1 cellular context compared by ENCODE assay signal in the genomic region with DNA sequence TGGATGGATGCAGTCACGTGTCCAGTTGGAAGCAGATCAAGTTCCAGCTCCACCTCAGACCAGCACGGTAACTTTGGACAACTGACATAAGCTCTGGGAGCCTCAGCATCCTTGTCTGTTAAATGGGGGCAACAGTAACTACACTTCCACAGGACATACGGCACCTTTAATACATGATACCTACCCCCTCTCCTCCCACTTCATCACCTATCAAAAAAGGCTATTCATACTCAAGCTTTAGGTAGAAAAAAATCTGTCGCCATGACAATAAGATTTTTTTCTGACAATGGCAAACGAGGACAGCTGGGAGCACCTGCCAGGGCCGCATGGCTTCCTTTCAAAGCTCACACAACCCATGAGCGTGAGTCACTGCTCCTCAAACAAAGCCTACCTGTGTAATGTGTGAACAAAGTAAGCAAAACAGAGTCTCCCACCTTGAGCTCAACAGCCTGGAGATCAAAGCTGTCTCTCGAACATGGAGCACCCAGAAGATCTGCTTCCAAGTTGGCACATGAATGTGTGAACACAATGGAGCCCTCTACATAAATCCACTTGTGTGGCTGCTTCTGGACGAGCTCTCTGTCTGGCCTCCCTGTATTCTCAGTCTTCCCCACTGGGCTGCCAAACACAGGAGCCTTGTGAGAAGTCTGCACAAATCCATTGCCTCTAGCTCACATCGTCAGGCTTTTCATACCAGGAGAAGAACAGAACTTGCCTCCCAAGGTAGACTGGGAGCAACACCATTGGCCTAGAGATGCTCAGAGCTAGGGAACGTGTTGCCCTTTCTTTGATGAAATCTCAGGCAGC.
TF ChIP-seq lines count a peak whose summit lies in the region.

No MANE protein-coding gene starts in this region.

TF ChIP-seq in HepG2, 621 proteins besides CTCF, POLR2A, EP300 and RAD21 (continued from another document and continues in another):
- TF ChIP-seq, protein P1, sequence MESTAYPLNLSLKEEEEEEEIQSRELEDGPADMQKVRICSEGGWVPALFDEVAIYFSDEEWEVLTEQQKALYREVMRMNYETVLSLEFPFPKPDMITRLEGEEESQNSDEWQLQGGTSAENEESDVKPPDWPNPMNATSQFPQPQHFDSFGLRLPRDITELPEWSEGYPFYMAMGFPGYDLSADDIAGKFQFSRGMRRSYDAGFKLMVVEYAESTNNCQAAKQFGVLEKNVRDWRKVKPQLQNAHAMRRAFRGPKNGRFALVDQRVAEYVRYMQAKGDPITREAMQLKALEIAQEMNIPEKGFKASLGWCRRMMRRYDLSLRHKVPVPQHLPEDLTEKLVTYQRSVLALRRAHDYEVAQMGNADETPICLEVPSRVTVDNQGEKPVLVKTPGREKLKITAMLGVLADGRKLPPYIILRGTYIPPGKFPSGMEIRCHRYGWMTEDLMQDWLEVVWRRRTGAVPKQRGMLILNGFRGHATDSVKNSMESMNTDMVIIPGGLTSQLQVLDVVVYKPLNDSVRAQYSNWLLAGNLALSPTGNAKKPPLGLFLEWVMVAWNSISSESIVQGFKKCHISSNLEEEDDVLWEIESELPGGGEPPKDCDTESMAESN (CRISPR knock-in tag; conservative IDR thresholded peaks at IDR 0.05): no peak
- TF ChIP-seq KDM5B (CRISPR knock-in tag; IDR thresholded peaks at IDR 0.05; ENCODE audit: borderline replicate concordance): peak; percentile 64; the same call in 1 of the 2 replicates
- TF ChIP-seq, protein P2, sequence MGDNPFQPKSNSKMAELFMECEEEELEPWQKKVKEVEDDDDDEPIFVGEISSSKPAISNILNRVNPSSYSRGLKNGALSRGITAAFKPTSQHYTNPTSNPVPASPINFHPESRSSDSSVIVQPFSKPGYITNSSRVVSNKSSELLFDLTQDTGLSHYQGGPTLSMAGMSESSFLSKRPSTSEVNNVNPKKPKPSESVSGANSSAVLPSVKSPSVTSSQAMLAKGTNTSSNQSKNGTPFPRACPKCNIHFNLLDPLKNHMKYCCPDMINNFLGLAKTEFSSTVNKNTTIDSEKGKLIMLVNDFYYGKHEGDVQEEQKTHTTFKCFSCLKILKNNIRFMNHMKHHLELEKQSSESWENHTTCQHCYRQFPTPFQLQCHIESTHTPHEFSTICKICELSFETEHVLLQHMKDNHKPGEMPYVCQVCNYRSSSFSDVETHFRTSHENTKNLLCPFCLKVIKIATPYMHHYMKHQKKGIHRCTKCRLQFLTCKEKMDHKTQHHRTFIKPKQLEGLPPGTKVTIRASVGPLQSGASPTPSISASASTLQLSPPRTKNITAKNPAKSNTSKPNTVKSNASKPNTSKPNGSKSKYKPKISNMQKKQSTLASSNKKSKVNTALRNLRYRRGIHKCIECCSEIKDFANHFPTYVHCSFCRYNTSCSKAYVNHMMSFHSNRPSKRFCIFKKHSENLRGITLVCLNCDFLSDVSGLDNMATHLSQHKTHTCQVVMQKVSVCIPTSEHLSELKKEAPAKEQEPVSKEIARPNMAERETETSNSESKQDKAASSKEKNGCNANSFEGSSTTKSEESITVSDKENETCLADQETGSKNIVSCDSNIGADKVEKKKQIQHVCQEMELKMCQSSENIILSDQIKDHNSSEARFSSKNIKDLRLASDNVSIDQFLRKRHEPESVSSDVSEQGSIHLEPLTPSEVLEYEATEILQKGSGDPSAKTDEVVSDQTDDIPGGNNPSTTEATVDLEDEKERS (CRISPR knock-in tag; IDR thresholded peaks at IDR 0.05): peak; percentile 96
- TF ChIP-seq, protein P3, sequence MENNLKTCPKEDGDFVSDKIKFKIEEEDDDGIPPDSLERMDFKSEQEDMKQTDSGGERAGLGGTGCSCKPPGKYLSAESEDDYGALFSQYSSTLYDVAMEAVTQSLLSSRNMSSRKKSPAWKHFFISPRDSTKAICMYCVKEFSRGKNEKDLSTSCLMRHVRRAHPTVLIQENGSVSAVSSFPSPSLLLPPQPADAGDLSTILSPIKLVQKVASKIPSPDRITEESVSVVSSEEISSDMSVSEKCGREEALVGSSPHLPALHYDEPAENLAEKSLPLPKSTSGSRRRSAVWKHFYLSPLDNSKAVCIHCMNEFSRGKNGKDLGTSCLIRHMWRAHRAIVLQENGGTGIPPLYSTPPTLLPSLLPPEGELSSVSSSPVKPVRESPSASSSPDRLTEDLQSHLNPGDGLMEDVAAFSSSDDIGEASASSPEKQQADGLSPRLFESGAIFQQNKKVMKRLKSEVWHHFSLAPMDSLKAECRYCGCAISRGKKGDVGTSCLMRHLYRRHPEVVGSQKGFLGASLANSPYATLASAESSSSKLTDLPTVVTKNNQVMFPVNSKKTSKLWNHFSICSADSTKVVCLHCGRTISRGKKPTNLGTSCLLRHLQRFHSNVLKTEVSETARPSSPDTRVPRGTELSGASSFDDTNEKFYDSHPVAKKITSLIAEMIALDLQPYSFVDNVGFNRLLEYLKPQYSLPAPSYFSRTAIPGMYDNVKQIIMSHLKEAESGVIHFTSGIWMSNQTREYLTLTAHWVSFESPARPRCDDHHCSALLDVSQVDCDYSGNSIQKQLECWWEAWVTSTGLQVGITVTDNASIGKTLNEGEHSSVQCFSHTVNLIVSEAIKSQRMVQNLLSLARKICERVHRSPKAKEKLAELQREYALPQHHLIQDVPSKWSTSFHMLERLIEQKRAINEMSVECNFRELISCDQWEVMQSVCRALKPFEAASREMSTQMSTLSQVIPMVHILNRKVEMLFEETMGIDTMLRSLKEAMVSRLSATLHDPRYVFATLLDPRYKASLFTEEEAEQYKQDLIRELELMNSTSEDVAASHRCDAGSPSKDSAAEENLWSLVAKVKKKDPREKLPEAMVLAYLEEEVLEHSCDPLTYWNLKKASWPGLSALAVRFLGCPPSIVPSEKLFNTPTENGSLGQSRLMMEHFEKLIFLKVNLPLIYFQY (CRISPR knock-in tag; IDR thresholded peaks at IDR 0.05; ENCODE audit: borderline replicate concordance): 0 out of 2 replicates have a peak, but pooled peaks have one; percentile 15
- peak; percentile 49; the same call in 1 of the 2 replicates for TF ChIP-seq TCF7L2 (IDR thresholded peaks at IDR 0.05; ENCODE audit: low read depth, low read length)
- peak; percentile 95 for TF ChIP-seq ARNTL (CRISPR knock-in tag; IDR thresholded peaks at IDR 0.05)
- no peak for TF ChIP-seq NFE2L2 (IDR thresholded peaks at IDR 0.05; ENCODE audit: low read length)
- TF ChIP-seq FOXJ3 (CRISPR knock-in tag; IDR thresholded peaks at IDR 0.05; ENCODE audit: borderline replicate concordance): peak; percentile 77; the same call in 1 of the 2 replicates
- TF ChIP-seq SALL1 (CRISPR knock-in tag; IDR thresholded peaks at IDR 0.05): peak; percentile 95
- TF ChIP-seq ELF1 (CRISPR knock-in tag; IDR thresholded peaks at IDR 0.05): peak; percentile 55; the same call in 1 of the 2 replicates
- peak; percentile 18; the same call in 1 of the 2 replicates for TF ChIP-seq MAZ (IDR thresholded peaks at IDR 0.05; ENCODE audit: borderline replicate concordance, low read depth, low read length)
- TF ChIP-seq MAZ (CRISPR knock-in tag; IDR thresholded peaks at IDR 0.05; ENCODE audit: low read depth): no peak
- TF ChIP-seq STAT5B (CRISPR knock-in tag; IDR thresholded peaks at IDR 0.05): 0 out of 2 replicates have a peak, but pooled peaks have one; percentile 43
- TF ChIP-seq, protein P4, sequence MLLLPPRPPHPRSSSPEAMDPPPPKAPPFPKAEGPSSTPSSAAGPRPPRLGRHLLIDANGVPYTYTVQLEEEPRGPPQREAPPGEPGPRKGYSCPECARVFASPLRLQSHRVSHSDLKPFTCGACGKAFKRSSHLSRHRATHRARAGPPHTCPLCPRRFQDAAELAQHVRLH (CRISPR knock-in tag; IDR thresholded peaks at IDR 0.05; ENCODE audit: borderline replicate concordance, low read depth): peak; percentile 97
- peak; percentile 65; the same call in 1 of the 2 replicates for TF ChIP-seq ZMYM4 (CRISPR knock-in tag; IDR thresholded peaks at IDR 0.05)
- TF ChIP-seq ZMYM3 (CRISPR knock-in tag; IDR thresholded peaks at IDR 0.05): peak; percentile 94
- peak; percentile 97 for TF ChIP-seq MIER3 (CRISPR knock-in tag; IDR thresholded peaks at IDR 0.05; ENCODE audit: borderline replicate concordance)
- peak; percentile 94 for TF ChIP-seq KDM3A (CRISPR knock-in tag; IDR thresholded peaks at IDR 0.05; ENCODE audit: low read depth)
- no peak for TF ChIP-seq ATF7 (IDR thresholded peaks at IDR 0.05)
- TF ChIP-seq ATF7 (CRISPR knock-in tag; IDR thresholded peaks at IDR 0.05): peak; percentile 53; the same call in 1 of the 2 replicates
- TF ChIP-seq CC2D1A (CRISPR knock-in tag; IDR thresholded peaks at IDR 0.05): no peak
- TF ChIP-seq KLF11 (CRISPR knock-in tag; IDR thresholded peaks at IDR 0.05): peak; percentile 91; the same call in 1 of the 2 replicates
- TF ChIP-seq KAT7 (CRISPR knock-in tag; IDR thresholded peaks at IDR 0.05; ENCODE audit: borderline replicate concordance): peak; percentile 70; the same call in 1 of the 2 replicates
- TF ChIP-seq SIN3A (IDR thresholded peaks at IDR 0.05; ENCODE audit: borderline replicate concordance, low read depth, low read length): peak; percentile 85; the same call in 1 of the 2 replicates
- TF ChIP-seq, protein P5, sequence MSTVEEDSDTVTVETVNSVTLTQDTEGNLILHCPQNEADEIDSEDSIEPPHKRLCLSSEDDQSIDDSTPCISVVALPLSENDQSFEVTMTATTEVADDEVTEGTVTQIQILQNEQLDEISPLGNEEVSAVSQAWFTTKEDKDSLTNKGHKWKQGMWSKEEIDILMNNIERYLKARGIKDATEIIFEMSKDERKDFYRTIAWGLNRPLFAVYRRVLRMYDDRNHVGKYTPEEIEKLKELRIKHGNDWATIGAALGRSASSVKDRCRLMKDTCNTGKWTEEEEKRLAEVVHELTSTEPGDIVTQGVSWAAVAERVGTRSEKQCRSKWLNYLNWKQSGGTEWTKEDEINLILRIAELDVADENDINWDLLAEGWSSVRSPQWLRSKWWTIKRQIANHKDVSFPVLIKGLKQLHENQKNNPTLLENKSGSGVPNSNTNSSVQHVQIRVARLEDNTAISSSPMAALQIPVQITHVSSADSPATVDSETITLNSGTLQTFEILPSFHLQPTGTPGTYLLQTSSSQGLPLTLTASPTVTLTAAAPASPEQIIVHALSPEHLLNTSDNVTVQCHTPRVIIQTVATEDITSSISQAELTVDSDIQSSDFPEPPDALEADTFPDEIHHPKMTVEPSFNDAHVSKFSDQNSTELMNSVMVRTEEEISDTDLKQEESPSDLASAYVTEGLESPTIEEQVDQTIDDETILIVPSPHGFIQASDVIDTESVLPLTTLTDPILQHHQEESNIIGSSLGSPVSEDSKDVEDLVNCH (CRISPR knock-in tag; IDR thresholded peaks at IDR 0.05): 0 out of 2 replicates have a peak, but pooled peaks have one; percentile 45
- 0 out of 2 replicates have a peak, but pooled peaks have one; percentile 50 for TF ChIP-seq ZNF317 (CRISPR knock-in tag; IDR thresholded peaks at IDR 0.05)
- TF ChIP-seq CHD2 (IDR thresholded peaks at IDR 0.05; ENCODE audit: low read depth, low read length): 0 out of 2 replicates have a peak, but pooled peaks have one; percentile 45
- TF ChIP-seq, protein P6, sequence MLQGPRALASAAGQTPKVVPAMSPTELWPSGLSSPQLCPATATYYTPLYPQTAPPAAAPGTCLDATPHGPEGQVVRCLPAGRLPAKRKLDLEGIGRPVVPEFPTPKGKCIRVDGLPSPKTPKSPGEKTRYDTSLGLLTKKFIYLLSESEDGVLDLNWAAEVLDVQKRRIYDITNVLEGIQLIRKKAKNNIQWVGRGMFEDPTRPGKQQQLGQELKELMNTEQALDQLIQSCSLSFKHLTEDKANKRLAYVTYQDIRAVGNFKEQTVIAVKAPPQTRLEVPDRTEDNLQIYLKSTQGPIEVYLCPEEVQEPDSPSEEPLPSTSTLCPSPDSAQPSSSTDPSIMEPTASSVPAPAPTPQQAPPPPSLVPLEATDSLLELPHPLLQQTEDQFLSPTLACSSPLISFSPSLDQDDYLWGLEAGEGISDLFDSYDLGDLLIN (CRISPR knock-in tag; IDR thresholded peaks at IDR 0.05; ENCODE audit: borderline replicate concordance): no peak
- no peak for TF ChIP-seq KAT2B (IDR thresholded peaks at IDR 0.05; ENCODE audit: borderline replicate concordance, low read depth, low read length)
- peak; percentile 82; the same call in 1 of the 2 replicates for TF ChIP-seq RFXAP (CRISPR knock-in tag; IDR thresholded peaks at IDR 0.05; ENCODE audit: borderline replicate concordance)
- TF ChIP-seq ZNF644 (CRISPR knock-in tag; IDR thresholded peaks at IDR 0.05; ENCODE audit: low read depth): peak; percentile 100
- no peak for TF ChIP-seq SMYD3 (CRISPR knock-in tag; IDR thresholded peaks at IDR 0.05)
- peak; percentile 98 for TF ChIP-seq ERF (CRISPR knock-in tag; IDR thresholded peaks at IDR 0.05)
- TF ChIP-seq AKAP8 (CRISPR knock-in tag; IDR thresholded peaks at IDR 0.05): peak; percentile 85; the same call in 1 of the 2 replicates
- TF ChIP-seq, protein P7, sequence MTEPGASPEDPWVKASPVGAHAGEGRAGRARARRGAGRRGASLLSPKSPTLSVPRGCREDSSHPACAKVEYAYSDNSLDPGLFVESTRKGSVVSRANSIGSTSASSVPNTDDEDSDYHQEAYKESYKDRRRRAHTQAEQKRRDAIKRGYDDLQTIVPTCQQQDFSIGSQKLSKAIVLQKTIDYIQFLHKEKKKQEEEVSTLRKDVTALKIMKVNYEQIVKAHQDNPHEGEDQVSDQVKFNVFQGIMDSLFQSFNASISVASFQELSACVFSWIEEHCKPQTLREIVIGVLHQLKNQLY (CRISPR knock-in tag; IDR thresholded peaks at IDR 0.05): peak; percentile 93
- peak; percentile 99 for TF ChIP-seq ZEB1 (IDR thresholded peaks at IDR 0.05; ENCODE audit: insufficient replicate concordance, low read depth)
- peak; percentile 99 for TF ChIP-seq RXRB (CRISPR knock-in tag; IDR thresholded peaks at IDR 0.05; ENCODE audit: borderline replicate concordance)
- TF ChIP-seq MTF2 (CRISPR knock-in tag; IDR thresholded peaks at IDR 0.05; ENCODE audit: borderline replicate concordance): no peak
